In genomic region chr17:55750750-55751641, GRCh38 we compare ENCODE assay signal across 8 cellular contexts.
DNase-seq lines count a peak whose midpoint lies in the region; ATAC-seq and TF ChIP-seq lines count a peak whose summit lies in the region.

PCTP (plus strand) TSS chr17:55751051; CDS start chr17:55751104, 53 bp downstream.

- in situ Hi-C loops in astrocyte of the spinal cord (cut with HindIII; ENCODE audit: low sequenced_read_pairs): no loop called here

- peak; percentile 55 for TF ChIP-seq CTCF in GM12864 (IDR thresholded peaks at IDR 0.05; ENCODE audit: low read depth, low read length, missing control alignments)
- TF ChIP-seq CTCF in NB4 (IDR thresholded peaks at IDR 0.05; ENCODE audit: low read depth, low read length): no peak
- TF ChIP-seq CTCF in astrocyte of the spinal cord (IDR thresholded peaks at IDR 0.05; ENCODE audit: low read depth, low read length): peak; percentile 62
- TF ChIP-seq CTCF in retinal pigment epithelial cell (conservative IDR thresholded peaks at IDR 0.05; ENCODE audit: low read depth, low read length): peak; percentile 50

- DNase-seq in GM12864 (ENCODE audit: low read depth) (no peak), NB4 (ENCODE audit: low read depth) (peak; percentile 94), T1000 (lab: John Stamatoyannopoulos, UW) (peak; percentile 97), astrocyte of the spinal cord (ENCODE audit: low read depth, low spot score) (peak; percentile 93), hippocampal formation (lab: John Stamatoyannopoulos, UW) (peak; percentile 77 to 79), retinal pigment epithelial cell (ENCODE audit: low read depth) (peak; percentile 52)
- DNase-seq in NK-92 treated with Interleukin-12 subunit alpha and Interleukin-12 subunit beta, amount 100 ng/mL, for 24 hours (lab: John Stamatoyannopoulos, UW): no peak

- peak; percentile 50 for TF ChIP-seq POLR2A in NB4 (IDR thresholded peaks at IDR 0.05; ENCODE audit: extremely low read depth, insufficient read length)

- H3K4me3 ChIP-seq in GM12864 (ENCODE audit: low read depth, low read length): peak within 1 kb of the TSS; percentile 79
- peak within 1 kb of the TSS; percentile 81 for H3K4me3 ChIP-seq in NB4 (ENCODE audit: low read depth, low read length)
- H3K4me3 ChIP-seq in astrocyte of the spinal cord (ENCODE audit: low read depth, low read length): peak within 1 kb of the TSS; percentile 66
- H3K4me3 ChIP-seq in retinal pigment epithelial cell (ENCODE audit: low read length): peak within 1 kb of the TSS; percentile 86

- ATAC-seq in HG02588 (IDR thresholded peaks at IDR 0.05; ENCODE audit: unreplicated experiment): peak; percentile 99

Comparison
In these comparisons a context has a peak if more than half of its experiments do, and no peak if none do; other contexts are left out.
1. DNase-seq: peak in NB4 (single experiment), T1000 (single experiment), astrocyte of the spinal cord (single experiment), hippocampal formation (2 of 2) and retinal pigment epithelial cell (single experiment); none in GM12864 (single experiment) and NK-92 treated with Interleukin-12 subunit alpha and Interleukin-12 subunit beta, amount 100 ng/mL, for 24 hours (single experiment).
2. Peak in every context shown above with its lines, with median percentiles within 50 percentile points of each other: H3K4me3 ChIP-seq.